In genomic region chr4:146349306-146349705, GRCh38 we compare ENCODE assay signal across 24 cellular contexts.
DNase-seq lines count a peak whose midpoint lies in the region; ATAC-seq, FAIRE-seq and TF ChIP-seq lines count a peak whose summit lies in the region.
"Had no signal": no experiment of that assay in that cellular context is flagged by ENCODE, and none has a peak within 500 bp of the region (broad histone marks: within the 10 kb centered on the region; RNA-seq: fewer than 3 reads in every experiment).

No MANE protein-coding gene starts in this region.

- H3K27ac Mint-ChIP-seq in H9 (no peak overlapping the region), endodermal cell (no peak overlapping the region), osteocyte (ENCODE audit: unreplicated experiment) (peak overlapping the region; percentile 16)
- H3K27ac Mint-ChIP-seq: stimulated activated memory B cell treated with anti-CD40 and anti-IgM and Interleukin-4, amounts not matched to agents 10 μg/mL and 1 μg/mL and 100 μg/mL, for 72 hours had no signal

- no peaks in the 10 kb centered on the region for H3K4me1 ChIP-seq in H9 (ENCODE audit: insufficient read depth, low read length)
- peaks cover 6% of the 10 kb centered on the region for H3K4me1 ChIP-seq in RWPE2 (ENCODE audit: insufficient read depth, poor library complexity, severe bottlenecking)
- H3K4me1 ChIP-seq in endodermal cell (ENCODE audit: control insufficient read depth, insufficient read depth, low read length) = no peaks in the 10 kb centered on the region
- peaks cover 0 to 14% of the 10 kb centered on the region in 2 experiments; a peak in 1 of 4 replicates for H3K4me1 ChIP-seq in SK-N-SH (ENCODE audit: control insufficient read depth in 1 of 2, insufficient read depth in 2 of 2, low read depth in 1 of 2, low read length in 1 of 2)
- H3K4me1 ChIP-seq: left lung, psoas muscle, SJCRH30, thyroid gland had no signal

- H3K4me2 ChIP-seq in H9 (ENCODE audit: insufficient read depth, insufficient read length, low read length) = no peak overlapping the region
- no peak overlapping the region for H3K4me2 ChIP-seq in SK-N-SH

- H3K36me3 ChIP-seq in RWPE2 (ENCODE audit: low read depth) (no peaks in the 10 kb centered on the region), endodermal cell (ENCODE audit: control insufficient read depth, insufficient read depth, low read length) (no peaks in the 10 kb centered on the region), SK-N-SH (replicated peaks in 1 of 2; ENCODE audit: control insufficient read depth in 1 of 2, insufficient read depth in 2 of 2, low read length in 1 of 2) (no peaks in the 10 kb centered on the region)
- H3K36me3 ChIP-seq: adrenal gland, cardiac muscle cell, left lung, SJCRH30, thyroid gland had no signal

- H3K14ac ChIP-seq in H9 (ENCODE audit: insufficient read depth, low read length) = no peak overlapping the region

- H2BK20ac ChIP-seq in H9 (ENCODE audit: low read depth, low read length, poor library complexity, severe bottlenecking) = no peak overlapping the region

- H3K27me3 Mint-ChIP-seq in H9 (ENCODE audit: low read depth) (peaks cover 4% of the 10 kb centered on the region), endodermal cell (ENCODE audit: insufficient read depth) (no peaks in the 10 kb centered on the region), osteocyte (ENCODE audit: unreplicated experiment) (no peaks in the 10 kb centered on the region)
- H3K27me3 Mint-ChIP-seq: stimulated activated memory B cell treated with anti-CD40 and anti-IgM and Interleukin-4, amounts not matched to agents 10 μg/mL and 1 μg/mL and 100 μg/mL, for 72 hours had no signal

- H3K4me3 Mint-ChIP-seq in H9 = peak overlapping the region; percentile 69 to 77; a peak in 4 of 5 replicates
- H3K4me3 Mint-ChIP-seq in endodermal cell = peak overlapping the region; percentile 62
- H3K4me3 Mint-ChIP-seq in osteocyte (ENCODE audit: unreplicated experiment) = peak overlapping the region; percentile 60
- H3K4me3 Mint-ChIP-seq: stimulated activated memory B cell treated with anti-CD40 and anti-IgM and Interleukin-4, amounts not matched to agents 10 μg/mL and 1 μg/mL and 100 μg/mL, for 72 hours had no signal

- no peak overlapping the region for H4K8ac ChIP-seq in H9 (replicated peaks; ENCODE audit: insufficient read length, low read depth, low read length)

- no peak overlapping the region for H3K23ac ChIP-seq in H9 (ENCODE audit: insufficient read length, low read depth, low read length)

- TF ChIP-seq CTCF in H9 (conservative IDR thresholded peaks at IDR 0.05) (no peak), RWPE2 (IDR thresholded peaks at IDR 0.05; ENCODE audit: poor library complexity, severe bottlenecking) (no peak), endodermal cell (conservative IDR thresholded peaks at IDR 0.05) (no peak), osteocyte (IDR thresholded peaks at IDR 0.05) (no peak), SK-N-SH (IDR thresholded peaks at IDR 0.05) (no peak)

- no peaks in the 10 kb centered on the region for H3K9me2 ChIP-seq in SK-N-SH

- no peak for TF ChIP-seq POLR2A in H54 (IDR thresholded peaks at IDR 0.05; ENCODE audit: low read depth, low read length)

- no peak overlapping the region for H2BK120ac ChIP-seq in H9 (ENCODE audit: low read depth, low read length, poor library complexity, severe bottlenecking)

- H3K79me1 ChIP-seq in H9 (ENCODE audit: insufficient read depth, low read depth, low read length, poor library complexity, severe bottlenecking) = no peaks in the 10 kb centered on the region

- no peak overlapping the region for H3K9ac ChIP-seq in H9 (ENCODE audit: extremely low read depth, insufficient read length, low read length)
- H3K9ac ChIP-seq in endodermal cell (ENCODE audit: extremely low read depth, low read length, poor library complexity, severe bottlenecking) = no peak overlapping the region
- H3K9ac ChIP-seq in SK-N-SH = no peak overlapping the region

- no peaks in the 10 kb centered on the region for H3F3A ChIP-seq in SK-N-SH (replicated peaks; ENCODE audit: insufficient read depth)

- no peaks in the 10 kb centered on the region for H3K9me3 ChIP-seq in H9 (ENCODE audit: control insufficient read depth, low read depth, low read length)
- H3K9me3 ChIP-seq in RWPE2 (ENCODE audit: severe bottlenecking) = no peaks in the 10 kb centered on the region
- H3K9me3 ChIP-seq in endodermal cell (ENCODE audit: control insufficient read depth, low read length) = no peaks in the 10 kb centered on the region
- H3K9me3 ChIP-seq in SK-N-SH = no peaks in the 10 kb centered on the region
- H3K9me3 ChIP-seq: adrenal gland, left lung, psoas muscle, SJCRH30, thyroid gland had no signal

- no peaks in the 10 kb centered on the region for H3K9me3 Mint-ChIP-seq in H9
- peaks cover 3% of the 10 kb centered on the region for H3K9me3 Mint-ChIP-seq in endodermal cell
- H3K9me3 Mint-ChIP-seq in osteocyte (ENCODE audit: unreplicated experiment) = no peaks in the 10 kb centered on the region
- H3K9me3 Mint-ChIP-seq: stimulated activated memory B cell treated with anti-CD40 and anti-IgM and Interleukin-4, amounts not matched to agents 10 μg/mL and 1 μg/mL and 100 μg/mL, for 72 hours had no signal

- H2AK5ac ChIP-seq in H9 (ENCODE audit: insufficient read length, low read length) = no peak overlapping the region

- POLR2A ChIA-PET in SK-N-SH (lab: Yijun Ruan, JAX) = no interaction called here

- peaks cover 0 to 4% of the 10 kb centered on the region in 2 experiments; a peak in 1 of 4 replicates for H3K4me1 Mint-ChIP-seq in H9
- no peaks in the 10 kb centered on the region for H3K4me1 Mint-ChIP-seq in endodermal cell
- H3K4me1 Mint-ChIP-seq in osteocyte (ENCODE audit: unreplicated experiment) = peaks cover 2% of the 10 kb centered on the region

- no peak overlapping the region for H3T11ph ChIP-seq in H9 (ENCODE audit: low read length)

- no peak overlapping the region for H3K4ac ChIP-seq in H9 (ENCODE audit: low read depth, low read length)

- no peak overlapping the region for H2BK15ac ChIP-seq in H9 (ENCODE audit: low read depth, low read length)

- H4K91ac ChIP-seq in H9 (ENCODE audit: insufficient read length, low read depth, low read length) = no peak overlapping the region

- no peak overlapping the region for H3K56ac ChIP-seq in H9 (ENCODE audit: insufficient read length, low read depth, low read length)

- no peak overlapping the region for H4K5ac ChIP-seq in H9 (ENCODE audit: insufficient read length, low read depth, low read length)

- TF ChIP-seq RAD21 in SK-N-SH (IDR thresholded peaks at IDR 0.05; ENCODE audit: low read length) = no peak

- ATAC-seq in RWPE2 (ENCODE audit: low read depth) = no peak
- ATAC-seq: HepG2; left lung; Panc1; psoas muscle; stimulated activated memory B cell treated with anti-CD40 and anti-IgM and Interleukin-4, amounts not matched to agents 10 μg/mL and 1 μg/mL and 100 μg/mL, for 72 hours had no signal

- no peaks in the 10 kb centered on the region for H3K36me3 Mint-ChIP-seq in H9 (ENCODE audit: insufficient read depth in 1 of 3, low read depth in 3 of 3)
- H3K36me3 Mint-ChIP-seq in endodermal cell (ENCODE audit: low read depth) = no peaks in the 10 kb centered on the region
- no peaks in the 10 kb centered on the region for H3K36me3 Mint-ChIP-seq in osteocyte (ENCODE audit: unreplicated experiment)
- H3K36me3 Mint-ChIP-seq: stimulated activated memory B cell treated with anti-CD40 and anti-IgM and Interleukin-4, amounts not matched to agents 10 μg/mL and 1 μg/mL and 100 μg/mL, for 72 hours had no signal

- H3K27ac ChIP-seq in H9 (ENCODE audit: insufficient read length, low read depth, low read length) (no peak overlapping the region), RWPE2 (ENCODE audit: poor library complexity, severe bottlenecking) (peak overlapping the region; percentile 38), endodermal cell (ENCODE audit: low read depth, low read length) (no peak overlapping the region), SK-N-SH (ENCODE audit: low read depth in 2 of 2, low read length in 1 of 2) (no peak overlapping the region)
- H3K27ac ChIP-seq: adrenal gland, cardiac muscle cell, left lung, psoas muscle, SJCRH30, thyroid gland had no signal

- no peak for FAIRE-seq in H54 (lab: Jason Lieb, UNC)
- FAIRE-seq: HepG2 had no signal

- CTCF ChIA-PET in SK-N-SH (lab: Yijun Ruan, JAX) = no interaction called here

- H3K79me2 ChIP-seq in H9 (ENCODE audit: insufficient read depth, low read length) (no peaks in the 10 kb centered on the region), SK-N-SH (ENCODE audit: insufficient read depth) (no peaks in the 10 kb centered on the region)

- H4K20me1 ChIP-seq in H9 (ENCODE audit: control insufficient read depth, insufficient read depth, insufficient read length) = no peaks in the 10 kb centered on the region
- H4K20me1 ChIP-seq in SK-N-SH (ENCODE audit: insufficient read depth) = no peaks in the 10 kb centered on the region

- H2AFZ ChIP-seq in H9 (ENCODE audit: low read length) (no peak overlapping the region), SK-N-SH (ENCODE audit: low read depth) (no peak overlapping the region)

- H3K4me3 ChIP-seq in RWPE2 (ENCODE audit: severe bottlenecking) (no peak overlapping the region), endodermal cell (ENCODE audit: low read length) (no peak overlapping the region), SK-N-SH (ENCODE audit: low read depth in 2 of 2, low read length in 1 of 2) (no peak overlapping the region)
- H3K4me3 ChIP-seq: adrenal gland, cardiac muscle cell, left lung, psoas muscle, SJCRH30, thyroid gland had no signal

- TF ChIP-seq EP300 in SK-N-SH (IDR thresholded peaks at IDR 0.05; ENCODE audit: borderline replicate concordance in 1 of 2, low read depth in 1 of 2, low read length in 1 of 2) = no peak

- H3K23me2 ChIP-seq in H9 (ENCODE audit: insufficient read length, low read depth, low read length, poor library complexity, severe bottlenecking) = no peaks in the 10 kb centered on the region

- no peak overlapping the region for H3K18ac ChIP-seq in H9 (ENCODE audit: insufficient read length, low read depth, low read length)

- no peak overlapping the region for H2BK5ac ChIP-seq in H9 (ENCODE audit: insufficient read length, low read length)

- H3K27me3 ChIP-seq in H9 (ENCODE audit: insufficient read depth, low read length) (no peaks in the 10 kb centered on the region), RWPE2 (ENCODE audit: insufficient read depth, poor library complexity, severe bottlenecking) (no peaks in the 10 kb centered on the region), endodermal cell (ENCODE audit: control insufficient read depth, insufficient read depth, low read length, poor library complexity, severe bottlenecking) (no peaks in the 10 kb centered on the region), SK-N-SH (ENCODE audit: insufficient read depth) (no peaks in the 10 kb centered on the region)
- H3K27me3 ChIP-seq: adrenal gland, cardiac muscle cell, left lung, SJCRH30, thyroid gland had no signal

- no peak overlapping the region for H2BK12ac ChIP-seq in H9 (ENCODE audit: insufficient read length, low read depth, low read length)

- DNase-seq in H9 = no peak
- DNase-seq in RWPE2 (ENCODE audit: low spot score) = no peak
- no peak for DNase-seq in endodermal cell
- no peak for DNase-seq in osteocyte (ENCODE audit: extremely low spot score, unreplicated experiment)
- no peak for DNase-seq in SK-N-SH
- no peak for DNase-seq in H54 (ENCODE audit: insufficient read length, low spot score)
- no peak for DNase-seq in HuH-7.5 (ENCODE audit: low spot score)
- DNase-seq: activated gamma-delta T cell; adrenal gland; AML-193; dermis blood vessel endothelial cell; head of caudate nucleus; left lung; NCI-H1105; NCI-H2081; NCI-H446; psoas muscle; SJCRH30; stimulated activated CD4-positive, alpha-beta T cell treated with anti-CD3 and anti-CD28 coated beads, Interleukin-2, amount 100 ng/mL, for 24 hours; thyroid gland had no signal
